In the genomic region with DNA sequence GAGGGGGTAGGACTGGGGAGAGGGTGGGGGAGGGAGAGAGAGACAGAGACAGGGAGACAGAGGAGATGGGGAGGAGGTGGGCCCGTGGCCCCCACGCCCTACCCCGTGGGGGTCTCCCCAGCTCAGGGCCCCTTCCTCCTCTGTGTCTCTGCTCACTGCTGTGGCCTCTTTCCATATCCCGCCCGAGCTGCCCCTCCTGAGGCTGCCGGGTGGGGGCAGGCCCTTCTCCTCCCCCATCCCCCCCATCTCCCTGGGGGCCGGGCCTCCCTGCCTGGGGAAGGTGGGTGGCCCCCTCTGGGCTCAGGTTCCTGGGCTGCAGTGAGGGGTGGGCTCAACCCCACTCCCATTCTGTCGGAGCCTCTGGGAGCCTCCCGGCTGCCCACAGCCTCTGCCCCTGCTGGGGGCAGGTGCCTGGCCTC, we compare ENCODE assay signal across 1 cellular context.
A peak's percentile ranks its signal among the peaks of the same experiment; 100 is the strongest.
TF ChIP-seq lines count a peak whose summit lies in the region.

No MANE protein-coding gene starts in this region.

TF ChIP-seq in HepG2, 621 proteins besides CTCF, POLR2A, EP300 and RAD21:
- peak; percentile 60 for TF ChIP-seq HNRNPK (IDR thresholded peaks at IDR 0.05; ENCODE audit: low read depth, low read length, poor library complexity, severe bottlenecking)
- TF ChIP-seq, protein P1, sequence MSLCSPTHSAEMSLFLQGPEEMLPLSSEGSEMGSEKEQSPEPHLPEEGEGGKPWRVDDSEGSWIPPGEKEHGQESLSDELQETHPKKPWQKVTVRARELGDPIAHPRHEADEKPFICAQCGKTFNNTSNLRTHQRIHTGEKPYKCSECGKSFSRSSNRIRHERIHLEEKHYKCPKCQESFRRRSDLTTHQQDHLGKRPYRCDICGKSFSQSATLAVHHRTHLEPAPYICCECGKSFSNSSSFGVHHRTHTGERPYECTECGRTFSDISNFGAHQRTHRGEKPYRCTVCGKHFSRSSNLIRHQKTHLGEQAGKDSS (CRISPR knock-in tag; IDR thresholded peaks at IDR 0.05; ENCODE audit: borderline replicate concordance, low read depth) = 0 out of 2 replicates have a peak, but pooled peaks have one; percentile 25
- TF ChIP-seq, protein P2, sequence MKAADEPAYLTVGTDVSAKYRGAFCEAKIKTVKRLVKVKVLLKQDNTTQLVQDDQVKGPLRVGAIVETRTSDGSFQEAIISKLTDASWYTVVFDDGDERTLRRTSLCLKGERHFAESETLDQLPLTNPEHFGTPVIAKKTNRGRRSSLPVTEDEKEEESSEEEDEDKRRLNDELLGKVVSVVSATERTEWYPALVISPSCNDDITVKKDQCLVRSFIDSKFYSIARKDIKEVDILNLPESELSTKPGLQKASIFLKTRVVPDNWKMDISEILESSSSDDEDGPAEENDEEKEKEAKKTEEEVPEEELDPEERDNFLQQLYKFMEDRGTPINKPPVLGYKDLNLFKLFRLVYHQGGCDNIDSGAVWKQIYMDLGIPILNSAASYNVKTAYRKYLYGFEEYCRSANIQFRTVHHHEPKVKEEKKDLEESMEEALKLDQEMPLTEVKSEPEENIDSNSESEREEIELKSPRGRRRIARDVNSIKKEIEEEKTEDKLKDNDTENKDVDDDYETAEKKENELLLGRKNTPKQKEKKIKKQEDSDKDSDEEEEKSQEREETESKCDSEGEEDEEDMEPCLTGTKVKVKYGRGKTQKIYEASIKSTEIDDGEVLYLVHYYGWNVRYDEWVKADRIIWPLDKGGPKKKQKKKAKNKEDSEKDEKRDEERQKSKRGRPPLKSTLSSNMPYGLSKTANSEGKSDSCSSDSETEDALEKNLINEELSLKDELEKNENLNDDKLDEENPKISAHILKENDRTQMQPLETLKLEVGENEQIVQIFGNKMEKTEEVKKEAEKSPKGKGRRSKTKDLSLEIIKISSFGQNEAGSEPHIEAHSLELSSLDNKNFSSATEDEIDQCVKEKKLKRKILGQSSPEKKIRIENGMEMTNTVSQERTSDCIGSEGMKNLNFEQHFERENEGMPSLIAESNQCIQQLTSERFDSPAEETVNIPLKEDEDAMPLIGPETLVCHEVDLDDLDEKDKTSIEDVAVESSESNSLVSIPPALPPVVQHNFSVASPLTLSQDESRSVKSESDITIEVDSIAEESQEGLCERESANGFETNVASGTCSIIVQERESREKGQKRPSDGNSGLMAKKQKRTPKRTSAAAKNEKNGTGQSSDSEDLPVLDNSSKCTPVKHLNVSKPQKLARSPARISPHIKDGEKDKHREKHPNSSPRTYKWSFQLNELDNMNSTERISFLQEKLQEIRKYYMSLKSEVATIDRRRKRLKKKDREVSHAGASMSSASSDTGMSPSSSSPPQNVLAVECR (CRISPR knock-in tag; IDR thresholded peaks at IDR 0.05; ENCODE audit: borderline replicate concordance) = 0 out of 2 replicates have a peak, but pooled peaks have one; percentile 13
- no peak for TF ChIP-seq ZNF615 (CRISPR knock-in tag; IDR thresholded peaks at IDR 0.05; ENCODE audit: borderline replicate concordance)
- TF ChIP-seq, protein P3, sequence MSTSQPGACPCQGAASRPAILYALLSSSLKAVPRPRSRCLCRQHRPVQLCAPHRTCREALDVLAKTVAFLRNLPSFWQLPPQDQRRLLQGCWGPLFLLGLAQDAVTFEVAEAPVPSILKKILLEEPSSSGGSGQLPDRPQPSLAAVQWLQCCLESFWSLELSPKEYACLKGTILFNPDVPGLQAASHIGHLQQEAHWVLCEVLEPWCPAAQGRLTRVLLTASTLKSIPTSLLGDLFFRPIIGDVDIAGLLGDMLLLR (CRISPR knock-in tag; IDR thresholded peaks at IDR 0.05) = peak; percentile 41; the same call in 1 of the 2 replicates
- TF ChIP-seq, protein P4, sequence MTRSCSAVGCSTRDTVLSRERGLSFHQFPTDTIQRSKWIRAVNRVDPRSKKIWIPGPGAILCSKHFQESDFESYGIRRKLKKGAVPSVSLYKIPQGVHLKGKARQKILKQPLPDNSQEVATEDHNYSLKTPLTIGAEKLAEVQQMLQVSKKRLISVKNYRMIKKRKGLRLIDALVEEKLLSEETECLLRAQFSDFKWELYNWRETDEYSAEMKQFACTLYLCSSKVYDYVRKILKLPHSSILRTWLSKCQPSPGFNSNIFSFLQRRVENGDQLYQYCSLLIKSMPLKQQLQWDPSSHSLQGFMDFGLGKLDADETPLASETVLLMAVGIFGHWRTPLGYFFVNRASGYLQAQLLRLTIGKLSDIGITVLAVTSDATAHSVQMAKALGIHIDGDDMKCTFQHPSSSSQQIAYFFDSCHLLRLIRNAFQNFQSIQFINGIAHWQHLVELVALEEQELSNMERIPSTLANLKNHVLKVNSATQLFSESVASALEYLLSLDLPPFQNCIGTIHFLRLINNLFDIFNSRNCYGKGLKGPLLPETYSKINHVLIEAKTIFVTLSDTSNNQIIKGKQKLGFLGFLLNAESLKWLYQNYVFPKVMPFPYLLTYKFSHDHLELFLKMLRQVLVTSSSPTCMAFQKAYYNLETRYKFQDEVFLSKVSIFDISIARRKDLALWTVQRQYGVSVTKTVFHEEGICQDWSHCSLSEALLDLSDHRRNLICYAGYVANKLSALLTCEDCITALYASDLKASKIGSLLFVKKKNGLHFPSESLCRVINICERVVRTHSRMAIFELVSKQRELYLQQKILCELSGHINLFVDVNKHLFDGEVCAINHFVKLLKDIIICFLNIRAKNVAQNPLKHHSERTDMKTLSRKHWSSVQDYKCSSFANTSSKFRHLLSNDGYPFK (CRISPR knock-in tag; IDR thresholded peaks at IDR 0.05; ENCODE audit: borderline replicate concordance) = 0 out of 2 replicates have a peak, but pooled peaks have one; percentile 32
- TF ChIP-seq, protein P5, sequence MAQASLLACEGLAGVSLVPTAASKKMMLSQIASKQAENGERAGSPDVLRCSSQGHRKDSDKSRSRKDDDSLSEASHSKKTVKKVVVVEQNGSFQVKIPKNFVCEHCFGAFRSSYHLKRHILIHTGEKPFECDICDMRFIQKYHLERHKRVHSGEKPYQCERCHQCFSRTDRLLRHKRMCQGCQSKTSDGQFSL (CRISPR knock-in tag; IDR thresholded peaks at IDR 0.05) = 0 out of 2 replicates have a peak, but pooled peaks have one; percentile 11
- no peak for TF ChIP-seq ZSCAN20 (CRISPR knock-in tag; IDR thresholded peaks at IDR 0.05; ENCODE audit: borderline replicate concordance)
- TF ChIP-seq, protein P6, sequence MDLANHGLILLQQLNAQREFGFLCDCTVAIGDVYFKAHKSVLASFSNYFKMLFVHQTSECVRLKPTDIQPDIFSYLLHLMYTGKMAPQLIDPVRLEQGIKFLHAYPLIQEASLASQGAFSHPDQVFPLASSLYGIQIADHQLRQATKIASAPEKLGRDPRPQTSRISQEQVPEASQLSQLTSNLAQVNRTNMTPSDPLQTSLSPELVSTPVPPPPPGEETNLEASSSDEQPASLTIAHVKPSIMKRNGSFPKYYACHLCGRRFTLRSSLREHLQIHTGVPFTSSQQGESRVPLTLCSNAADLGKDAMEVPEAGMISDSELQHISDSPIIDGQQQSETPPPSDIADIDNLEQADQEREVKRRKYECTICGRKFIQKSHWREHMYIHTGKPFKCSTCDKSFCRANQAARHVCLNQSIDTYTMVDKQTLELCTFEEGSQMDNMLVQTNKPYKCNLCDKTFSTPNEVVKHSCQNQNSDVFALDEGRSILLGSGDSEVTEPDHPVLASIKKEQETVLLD (CRISPR knock-in tag; IDR thresholded peaks at IDR 0.05; ENCODE audit: low read depth) = no peak
- TF ChIP-seq PCBP1 (IDR thresholded peaks at IDR 0.05; ENCODE audit: borderline replicate concordance, low read depth, low read length) = peak; percentile 69; the same call in 1 of the 2 replicates
- TF ChIP-seq RAD51 (IDR thresholded peaks at IDR 0.05; ENCODE audit: borderline replicate concordance) = no peak
- TF ChIP-seq, protein P7, sequence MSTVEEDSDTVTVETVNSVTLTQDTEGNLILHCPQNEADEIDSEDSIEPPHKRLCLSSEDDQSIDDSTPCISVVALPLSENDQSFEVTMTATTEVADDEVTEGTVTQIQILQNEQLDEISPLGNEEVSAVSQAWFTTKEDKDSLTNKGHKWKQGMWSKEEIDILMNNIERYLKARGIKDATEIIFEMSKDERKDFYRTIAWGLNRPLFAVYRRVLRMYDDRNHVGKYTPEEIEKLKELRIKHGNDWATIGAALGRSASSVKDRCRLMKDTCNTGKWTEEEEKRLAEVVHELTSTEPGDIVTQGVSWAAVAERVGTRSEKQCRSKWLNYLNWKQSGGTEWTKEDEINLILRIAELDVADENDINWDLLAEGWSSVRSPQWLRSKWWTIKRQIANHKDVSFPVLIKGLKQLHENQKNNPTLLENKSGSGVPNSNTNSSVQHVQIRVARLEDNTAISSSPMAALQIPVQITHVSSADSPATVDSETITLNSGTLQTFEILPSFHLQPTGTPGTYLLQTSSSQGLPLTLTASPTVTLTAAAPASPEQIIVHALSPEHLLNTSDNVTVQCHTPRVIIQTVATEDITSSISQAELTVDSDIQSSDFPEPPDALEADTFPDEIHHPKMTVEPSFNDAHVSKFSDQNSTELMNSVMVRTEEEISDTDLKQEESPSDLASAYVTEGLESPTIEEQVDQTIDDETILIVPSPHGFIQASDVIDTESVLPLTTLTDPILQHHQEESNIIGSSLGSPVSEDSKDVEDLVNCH (CRISPR knock-in tag; IDR thresholded peaks at IDR 0.05) = no peak
- 0 out of 2 replicates have a peak, but pooled peaks have one; percentile 22 for TF ChIP-seq ZNF230 (CRISPR knock-in tag; IDR thresholded peaks at IDR 0.05)
- TF ChIP-seq KAT8 (CRISPR knock-in tag; IDR thresholded peaks at IDR 0.05) = no peak
